Comparison of ENCODE assay signal across 17 cellular contexts in genomic region chr16:83574388-83574787, GRCh38.
DNase-seq lines count a peak whose midpoint lies in the region; ATAC-seq and TF ChIP-seq lines count a peak whose summit lies in the region.
"Had no signal": no experiment of that assay in that cellular context is flagged by ENCODE, and none has a peak within 500 bp of the region (broad histone marks: within the 10 kb centered on the region; RNA-seq: fewer than 3 reads in every experiment).

No MANE protein-coding gene starts in this region.

- DNase-seq in H4 (ENCODE audit: low spot score) (peak; percentile 69), RWPE2 (ENCODE audit: low spot score) (no peak), fibroblast of peridontal ligament (ENCODE audit: extremely low read depth) (peak; percentile 65), retinal pigment epithelial cell (ENCODE audit: low read depth) (peak; percentile 46), suprapubic skin (ENCODE audit: low spot score in 2 of 2) (no peak), posterior vena cava (ENCODE audit: low spot score) (no peak), NCI-H1092 treated with DMSO at 0.1 percent for 48 hours (lab: John Stamatoyannopoulos, UW) (no peak), NCI-H82 treated with DMSO at 0.1 percent for 48 hours (lab: John Stamatoyannopoulos, UW; ENCODE audit: unreplicated experiment) (no peak)
- DNase-seq: amygdala; DMS 273 treated with DMSO at 0.1 percent for 48 hours; effector memory CD8-positive, alpha-beta T cell; MM.1S; NCI-H446; retina; SHP77 treated with DMSO at 0.1 percent for 48 hours; WERI-Rb-1 had no signal

- TF ChIP-seq EP300 in suprapubic skin (IDR thresholded peaks at IDR 0.05) = no peak

- 87% methylated on average over 6 of the region's 6 CpGs for WGBS in suprapubic skin

- H3K4me3 ChIP-seq in RWPE2 (ENCODE audit: severe bottlenecking) (no peak overlapping the region), retinal pigment epithelial cell (ENCODE audit: low read length) (no peak overlapping the region), suprapubic skin (no peak overlapping the region)
- H3K4me3 ChIP-seq: thoracic aorta had no signal

- ATAC-seq in RWPE2 (ENCODE audit: low read depth) = peak; percentile 95
- ATAC-seq: effector memory CD8-positive, alpha-beta T cell had no signal

- H3K36me3 ChIP-seq in RWPE2 (ENCODE audit: low read depth) = no peaks in the 10 kb centered on the region
- H3K36me3 ChIP-seq in suprapubic skin = no peaks in the 10 kb centered on the region
- H3K36me3 ChIP-seq: WERI-Rb-1 had no signal

- no peak for TF ChIP-seq POLR2A in suprapubic skin (IDR thresholded peaks at IDR 0.05)

- H3K4me1 ChIP-seq in RWPE2 (ENCODE audit: insufficient read depth, poor library complexity, severe bottlenecking) (no peaks in the 10 kb centered on the region), suprapubic skin (no peaks in the 10 kb centered on the region)

- H3K27ac ChIP-seq in RWPE2 (ENCODE audit: poor library complexity, severe bottlenecking) = no peak overlapping the region
- no peak overlapping the region for H3K27ac ChIP-seq in suprapubic skin
- H3K27ac ChIP-seq: thoracic aorta, WERI-Rb-1 had no signal

- intact Hi-C loops in posterior vena cava (cut with DNase I) = no loop called here

- no peak for TF ChIP-seq CTCF in RWPE2 (IDR thresholded peaks at IDR 0.05; ENCODE audit: poor library complexity, severe bottlenecking)
- no peak for TF ChIP-seq CTCF in retinal pigment epithelial cell (conservative IDR thresholded peaks at IDR 0.05; ENCODE audit: low read depth, low read length)
- TF ChIP-seq CTCF in suprapubic skin (IDR thresholded peaks at IDR 0.05) = no peak

- H3K9me3 ChIP-seq in RWPE2 (ENCODE audit: severe bottlenecking) (no peaks in the 10 kb centered on the region), suprapubic skin (peaks cover 5% of the 10 kb centered on the region)
- H3K9me3 ChIP-seq: thoracic aorta had no signal

- H3K27me3 ChIP-seq in RWPE2 (ENCODE audit: insufficient read depth, poor library complexity, severe bottlenecking) (no peaks in the 10 kb centered on the region), suprapubic skin (no peaks in the 10 kb centered on the region)

Comparison
In these comparisons a context has a peak if more than half of its experiments do, and no peak if none do; other contexts are left out.
1. DNase-seq: peak in H4 (single experiment), fibroblast of peridontal ligament (single experiment) and retinal pigment epithelial cell (single experiment); none in RWPE2 (single experiment), suprapubic skin (0 of 2), posterior vena cava (single experiment), NCI-H1092 treated with DMSO at 0.1 percent for 48 hours (single experiment) and NCI-H82 treated with DMSO at 0.1 percent for 48 hours (single experiment).